Comparison of ENCODE assay signal across 1 cellular context in the genomic region with DNA sequence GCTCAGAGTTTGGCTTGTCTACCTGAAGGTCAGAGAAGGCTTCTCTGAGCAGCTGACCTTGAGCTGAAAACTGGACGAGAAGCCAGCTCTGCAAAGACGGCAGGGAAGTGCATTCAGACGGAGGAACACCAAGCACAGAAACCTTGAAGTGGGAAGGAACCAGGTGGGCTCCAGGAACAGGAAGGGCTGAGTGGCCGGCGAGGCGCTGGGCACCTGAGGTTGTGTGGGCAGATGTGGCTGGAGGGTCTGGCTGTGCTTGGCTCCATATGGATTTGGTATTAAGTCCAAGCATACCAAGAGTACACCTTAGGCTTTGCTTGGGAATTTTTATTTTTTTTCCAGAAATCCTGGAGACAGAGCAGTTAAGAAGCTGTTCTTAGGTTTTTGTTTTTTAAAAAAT.
TF ChIP-seq lines count a peak whose summit lies in the region.

No MANE protein-coding gene starts in this region.

TF ChIP-seq in GM23338, 12 proteins besides CTCF, POLR2A, EP300 and RAD21 (continued from another document):
- TF ChIP-seq, protein P1, sequence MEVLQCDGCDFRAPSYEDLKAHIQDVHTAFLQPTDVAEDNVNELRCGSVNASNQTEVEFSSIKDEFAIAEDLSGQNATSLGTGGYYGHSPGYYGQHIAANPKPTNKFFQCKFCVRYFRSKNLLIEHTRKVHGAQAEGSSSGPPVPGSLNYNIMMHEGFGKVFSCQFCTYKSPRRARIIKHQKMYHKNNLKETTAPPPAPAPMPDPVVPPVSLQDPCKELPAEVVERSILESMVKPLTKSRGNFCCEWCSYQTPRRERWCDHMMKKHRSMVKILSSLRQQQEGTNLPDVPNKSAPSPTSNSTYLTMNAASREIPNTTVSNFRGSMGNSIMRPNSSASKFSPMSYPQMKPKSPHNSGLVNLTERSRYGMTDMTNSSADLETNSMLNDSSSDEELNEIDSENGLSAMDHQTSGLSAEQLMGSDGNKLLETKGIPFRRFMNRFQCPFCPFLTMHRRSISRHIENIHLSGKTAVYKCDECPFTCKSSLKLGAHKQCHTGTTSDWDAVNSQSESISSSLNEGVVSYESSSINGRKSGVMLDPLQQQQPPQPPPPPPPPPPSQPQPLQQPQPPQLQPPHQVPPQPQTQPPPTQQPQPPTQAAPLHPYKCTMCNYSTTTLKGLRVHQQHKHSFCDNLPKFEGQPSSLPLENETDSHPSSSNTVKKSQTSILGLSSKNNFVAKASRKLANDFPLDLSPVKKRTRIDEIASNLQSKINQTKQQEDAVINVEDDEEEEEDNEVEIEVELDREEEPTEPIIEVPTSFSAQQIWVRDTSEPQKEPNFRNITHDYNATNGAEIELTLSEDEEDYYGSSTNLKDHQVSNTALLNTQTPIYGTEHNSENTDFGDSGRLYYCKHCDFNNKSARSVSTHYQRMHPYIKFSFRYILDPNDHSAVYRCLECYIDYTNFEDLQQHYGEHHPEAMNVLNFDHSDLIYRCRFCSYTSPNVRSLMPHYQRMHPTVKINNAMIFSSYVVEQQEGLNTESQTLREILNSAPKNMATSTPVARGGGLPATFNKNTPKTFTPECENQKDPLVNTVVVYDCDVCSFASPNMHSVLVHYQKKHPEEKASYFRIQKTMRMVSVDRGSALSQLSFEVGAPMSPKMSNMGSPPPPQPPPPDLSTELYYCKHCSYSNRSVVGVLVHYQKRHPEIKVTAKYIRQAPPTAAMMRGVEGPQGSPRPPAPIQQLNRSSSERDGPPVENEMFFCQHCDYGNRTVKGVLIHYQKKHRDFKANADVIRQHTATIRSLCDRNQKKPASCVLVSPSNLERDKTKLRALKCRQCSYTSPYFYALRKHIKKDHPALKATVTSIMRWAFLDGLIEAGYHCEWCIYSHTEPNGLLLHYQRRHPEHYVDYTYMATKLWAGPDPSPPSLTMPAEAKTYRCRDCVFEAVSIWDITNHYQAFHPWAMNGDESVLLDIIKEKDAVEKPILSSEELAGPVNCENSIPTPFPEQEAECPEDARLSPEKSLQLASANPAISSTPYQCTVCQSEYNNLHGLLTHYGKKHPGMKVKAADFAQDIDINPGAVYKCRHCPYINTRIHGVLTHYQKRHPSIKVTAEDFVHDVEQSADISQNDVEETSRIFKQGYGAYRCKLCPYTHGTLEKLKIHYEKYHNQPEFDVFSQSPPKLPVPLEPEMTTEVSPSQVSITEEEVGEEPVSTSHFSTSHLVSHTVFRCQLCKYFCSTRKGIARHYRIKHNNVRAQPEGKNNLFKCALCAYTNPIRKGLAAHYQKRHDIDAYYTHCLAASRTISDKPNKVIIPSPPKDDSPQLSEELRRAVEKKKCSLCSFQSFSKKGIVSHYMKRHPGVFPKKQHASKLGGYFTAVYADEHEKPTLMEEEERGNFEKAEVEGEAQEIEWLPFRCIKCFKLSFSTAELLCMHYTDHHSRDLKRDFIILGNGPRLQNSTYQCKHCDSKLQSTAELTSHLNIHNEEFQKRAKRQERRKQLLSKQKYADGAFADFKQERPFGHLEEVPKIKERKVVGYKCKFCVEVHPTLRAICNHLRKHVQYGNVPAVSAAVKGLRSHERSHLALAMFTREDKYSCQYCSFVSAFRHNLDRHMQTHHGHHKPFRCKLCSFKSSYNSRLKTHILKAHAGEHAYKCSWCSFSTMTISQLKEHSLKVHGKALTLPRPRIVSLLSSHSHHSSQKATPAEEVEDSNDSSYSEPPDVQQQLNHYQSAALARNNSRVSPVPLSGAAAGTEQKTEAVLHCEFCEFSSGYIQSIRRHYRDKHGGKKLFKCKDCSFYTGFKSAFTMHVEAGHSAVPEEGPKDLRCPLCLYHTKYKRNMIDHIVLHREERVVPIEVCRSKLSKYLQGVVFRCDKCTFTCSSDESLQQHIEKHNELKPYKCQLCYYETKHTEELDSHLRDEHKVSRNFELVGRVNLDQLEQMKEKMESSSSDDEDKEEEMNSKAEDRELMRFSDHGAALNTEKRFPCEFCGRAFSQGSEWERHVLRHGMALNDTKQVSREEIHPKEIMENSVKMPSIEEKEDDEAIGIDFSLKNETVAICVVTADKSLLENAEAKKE (CRISPR knock-in tag; IDR thresholded peaks at IDR 0.05): no peak
- no peak for TF ChIP-seq STAT1 (IDR thresholded peaks at IDR 0.05; ENCODE audit: unreplicated experiment)
- no peak for TF ChIP-seq ZNF114 (CRISPR knock-in tag; IDR thresholded peaks at IDR 0.05)
- TF ChIP-seq, protein P2, sequence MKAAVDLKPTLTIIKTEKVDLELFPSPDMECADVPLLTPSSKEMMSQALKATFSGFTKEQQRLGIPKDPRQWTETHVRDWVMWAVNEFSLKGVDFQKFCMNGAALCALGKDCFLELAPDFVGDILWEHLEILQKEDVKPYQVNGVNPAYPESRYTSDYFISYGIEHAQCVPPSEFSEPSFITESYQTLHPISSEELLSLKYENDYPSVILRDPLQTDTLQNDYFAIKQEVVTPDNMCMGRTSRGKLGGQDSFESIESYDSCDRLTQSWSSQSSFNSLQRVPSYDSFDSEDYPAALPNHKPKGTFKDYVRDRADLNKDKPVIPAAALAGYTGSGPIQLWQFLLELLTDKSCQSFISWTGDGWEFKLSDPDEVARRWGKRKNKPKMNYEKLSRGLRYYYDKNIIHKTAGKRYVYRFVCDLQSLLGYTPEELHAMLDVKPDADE (IDR thresholded peaks at IDR 0.05): no peak
- no peak for TF ChIP-seq EZH2phosphoT487 (IDR thresholded peaks at IDR 0.05; ENCODE audit: unreplicated experiment)
- TF ChIP-seq POLR2AphosphoS5 (IDR thresholded peaks at IDR 0.05; ENCODE audit: low read depth): no peak
- TF ChIP-seq, protein P3, sequence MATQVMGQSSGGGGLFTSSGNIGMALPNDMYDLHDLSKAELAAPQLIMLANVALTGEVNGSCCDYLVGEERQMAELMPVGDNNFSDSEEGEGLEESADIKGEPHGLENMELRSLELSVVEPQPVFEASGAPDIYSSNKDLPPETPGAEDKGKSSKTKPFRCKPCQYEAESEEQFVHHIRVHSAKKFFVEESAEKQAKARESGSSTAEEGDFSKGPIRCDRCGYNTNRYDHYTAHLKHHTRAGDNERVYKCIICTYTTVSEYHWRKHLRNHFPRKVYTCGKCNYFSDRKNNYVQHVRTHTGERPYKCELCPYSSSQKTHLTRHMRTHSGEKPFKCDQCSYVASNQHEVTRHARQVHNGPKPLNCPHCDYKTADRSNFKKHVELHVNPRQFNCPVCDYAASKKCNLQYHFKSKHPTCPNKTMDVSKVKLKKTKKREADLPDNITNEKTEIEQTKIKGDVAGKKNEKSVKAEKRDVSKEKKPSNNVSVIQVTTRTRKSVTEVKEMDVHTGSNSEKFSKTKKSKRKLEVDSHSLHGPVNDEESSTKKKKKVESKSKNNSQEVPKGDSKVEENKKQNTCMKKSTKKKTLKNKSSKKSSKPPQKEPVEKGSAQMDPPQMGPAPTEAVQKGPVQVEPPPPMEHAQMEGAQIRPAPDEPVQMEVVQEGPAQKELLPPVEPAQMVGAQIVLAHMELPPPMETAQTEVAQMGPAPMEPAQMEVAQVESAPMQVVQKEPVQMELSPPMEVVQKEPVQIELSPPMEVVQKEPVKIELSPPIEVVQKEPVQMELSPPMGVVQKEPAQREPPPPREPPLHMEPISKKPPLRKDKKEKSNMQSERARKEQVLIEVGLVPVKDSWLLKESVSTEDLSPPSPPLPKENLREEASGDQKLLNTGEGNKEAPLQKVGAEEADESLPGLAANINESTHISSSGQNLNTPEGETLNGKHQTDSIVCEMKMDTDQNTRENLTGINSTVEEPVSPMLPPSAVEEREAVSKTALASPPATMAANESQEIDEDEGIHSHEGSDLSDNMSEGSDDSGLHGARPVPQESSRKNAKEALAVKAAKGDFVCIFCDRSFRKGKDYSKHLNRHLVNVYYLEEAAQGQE (IDR thresholded peaks at IDR 0.05; ENCODE audit: unreplicated experiment): no peak
- TF ChIP-seq EZH2 (IDR thresholded peaks at IDR 0.05; ENCODE audit: low read depth, unreplicated experiment): no peak
TF ChIP-seq in GM23338: peak in this region for 0.
